1 cellular context compared by ENCODE assay signal in genomic region chr1:23751815-23752200, GRCh38.
TF ChIP-seq lines count a peak whose summit lies in the region.

No MANE protein-coding gene starts in this region.

TF ChIP-seq in GM12891, 5 proteins besides CTCF, POLR2A, EP300 and RAD21:
- no peak for TF ChIP-seq POU2F2 (IDR thresholded peaks at IDR 0.05; ENCODE audit: low read depth, low read length)
- TF ChIP-seq TAF1 (IDR thresholded peaks at IDR 0.05; ENCODE audit: low read depth, low read length) = no peak
- no peak for TF ChIP-seq PAX5 (IDR thresholded peaks at IDR 0.05; ENCODE audit: insufficient read depth, low read length, severe bottlenecking)
- TF ChIP-seq POLR2AphosphoS5 (IDR thresholded peaks at IDR 0.05; ENCODE audit: low read depth, low read length) = no peak
